In genomic region chr6:143536866-143537691, GRCh38 we compare ENCODE assay signal across 8 cellular contexts. TPM values are rescaled to one million over a fixed set of nuclear protein-coding genes. Genes with fewer than 3 reads are reported as not detected.
DNase-seq lines count a peak whose midpoint lies in the region; ATAC-seq, FAIRE-seq and TF ChIP-seq lines count a peak whose summit lies in the region.

No MANE protein-coding gene starts in this region.

- 0% methylated on average over 2 of the region's 103 CpGs for WGBS in suprapubic skin

- H3K4me1 ChIP-seq in Peyer's patch: peaks cover 0 to 29% (median 2%) of the 10 kb centered on the region in 4 donors
- peaks cover 11% of the 10 kb centered on the region for H3K4me1 ChIP-seq in suprapubic skin

- peak overlapping the region; percentile 88 for H3K4me3 Mint-ChIP-seq in activated T-helper 17 cell treated with anti-CD3 and anti-CD28 coated beads, Interleukin-2, amount 50 U/mL, for 72 hours
- H3K4me3 Mint-ChIP-seq in natural killer cell: peak overlapping the region; percentile 81

- no peaks in the 10 kb centered on the region for H3K27me3 Mint-ChIP-seq in activated T-helper 17 cell treated with anti-CD3 and anti-CD28 coated beads, Interleukin-2, amount 50 U/mL, for 72 hours
- no peaks in the 10 kb centered on the region for H3K27me3 Mint-ChIP-seq in natural killer cell (ENCODE audit: low read depth in 2 of 2)

- DNase-seq in AML-193 (lab: John Stamatoyannopoulos, UW) (peak; percentile 68 to 82), GM19239 (ENCODE audit: insufficient read length, low spot score) (peak; percentile 40), Peyer's patch (peak; percentile 54 to 89 (median 85)), fibroblast of pulmonary artery (ENCODE audit: low read depth) (peak; percentile 49), natural killer cell (peak; percentile 41), suprapubic skin (ENCODE audit: low spot score in 2 of 2) (peak in 1 of 2 donors; percentile 83)

- H3K4me1 Mint-ChIP-seq in activated T-helper 17 cell treated with anti-CD3 and anti-CD28 coated beads, Interleukin-2, amount 50 U/mL, for 72 hours: peaks cover 41% of the 10 kb centered on the region
- H3K4me1 Mint-ChIP-seq in natural killer cell: peaks cover 6 to 24% of the 10 kb centered on the region in 2 donors

- H3K27me3 ChIP-seq in Peyer's patch (no peaks in the 10 kb centered on the region), suprapubic skin (no peaks in the 10 kb centered on the region)

- no peaks in the 10 kb centered on the region for H3K36me3 Mint-ChIP-seq in activated T-helper 17 cell treated with anti-CD3 and anti-CD28 coated beads, Interleukin-2, amount 50 U/mL, for 72 hours (ENCODE audit: low read depth)
- no peaks in the 10 kb centered on the region for H3K36me3 Mint-ChIP-seq in natural killer cell

- H3K9me3 ChIP-seq in Peyer's patch (no peaks in the 10 kb centered on the region), suprapubic skin (no peaks in the 10 kb centered on the region)

- H3K36me3 ChIP-seq in Peyer's patch: no peaks in the 10 kb centered on the region
- no peaks in the 10 kb centered on the region for H3K36me3 ChIP-seq in suprapubic skin

- no peaks in the 10 kb centered on the region for H3K9me3 Mint-ChIP-seq in activated T-helper 17 cell treated with anti-CD3 and anti-CD28 coated beads, Interleukin-2, amount 50 U/mL, for 72 hours
- no peaks in the 10 kb centered on the region for H3K9me3 Mint-ChIP-seq in natural killer cell

- H3K27ac Mint-ChIP-seq in activated T-helper 17 cell treated with anti-CD3 and anti-CD28 coated beads, Interleukin-2, amount 50 U/mL, for 72 hours: peak overlapping the region; percentile 70
- peak overlapping the region; percentile 29 to 36 for H3K27ac Mint-ChIP-seq in natural killer cell

- peak; percentile 28 to 32 for TF ChIP-seq POLR2A in Peyer's patch (IDR thresholded peaks at IDR 0.05)
- TF ChIP-seq POLR2A in suprapubic skin (IDR thresholded peaks at IDR 0.05): no peak

- ATAC-seq in HG03378 (IDR thresholded peaks at IDR 0.05; ENCODE audit: unreplicated experiment) (peak; percentile 45), natural killer cell (peak; percentile 72 to 81 (median 78))
- peak; percentile 54 for ATAC-seq in activated T-helper 17 cell treated with anti-CD3 and anti-CD28 coated beads, Interleukin-2, amount 50 U/mL, for 72 hours (replicated peaks)

- no peak for TF ChIP-seq EP300 in suprapubic skin (IDR thresholded peaks at IDR 0.05)

- H3K27ac ChIP-seq in Peyer's patch (peak overlapping the region; percentile 66 to 94 (median 86)), suprapubic skin (peak overlapping the region; percentile 50)

- peak in 4 of 6 experiments; percentile 42 to 53 (median 50) for TF ChIP-seq CTCF in Peyer's patch (IDR thresholded peaks at IDR 0.05)
- TF ChIP-seq CTCF in fibroblast of pulmonary artery (IDR thresholded peaks at IDR 0.05; ENCODE audit: low read length, missing control alignments): peak; percentile 49
- peak; percentile 9 for TF ChIP-seq CTCF in natural killer cell (IDR thresholded peaks at IDR 0.05)
- TF ChIP-seq CTCF in suprapubic skin (IDR thresholded peaks at IDR 0.05): peak in 1 of 2 donors; percentile 54

- FAIRE-seq in GM19239 (lab: Jason Lieb, UNC): peak; percentile 31

- intact Hi-C loops in natural killer cell (cut with micrococcal nuclease): no loop called here

- H3K4me3 ChIP-seq in Peyer's patch (peak overlapping the region; percentile 49 to 78 (median 61)), fibroblast of pulmonary artery (replicated peaks; ENCODE audit: low read depth, low read length) (peak overlapping the region; percentile 54), suprapubic skin (peak overlapping the region; percentile 57)

RNA-seq across cellular contexts. Expression of gene FUCA2, which starts 25.6 kb away (rescaled TPM):
- total RNA-seq in Peyer's patch (10 to 100 TPM; 47.3 to 78.8 (median 54.4) TPM), natural killer cell (10 to 100 TPM; 10.5 to 15.5 (median 13.0) TPM), suprapubic skin (10 to 100 TPM in 2 of 4 donors, 1 to 10 TPM in 2; 4.7 to 15.5 (median 10.8) TPM)
- total RNA-seq in activated T-helper 17 cell treated with anti-CD3 and anti-CD28 coated beads, Interleukin-2, amount 50 U/mL, for 72 hours: 10 to 100 TPM; 19.3 to 32.7 TPM

Comparison
In these comparisons a context has a peak if more than half of its experiments do, and no peak if none do; other contexts are left out.
1. POLR2A ChIP-seq: peak in Peyer's patch (2 of 2); none in suprapubic skin (0 of 2).
2. Peak in every context shown above with its lines, with median percentiles within 50 percentile points of each other: ATAC-seq and H3K4me3 ChIP-seq.